ENCODE assay signal across 8 cellular contexts in the genomic region with DNA sequence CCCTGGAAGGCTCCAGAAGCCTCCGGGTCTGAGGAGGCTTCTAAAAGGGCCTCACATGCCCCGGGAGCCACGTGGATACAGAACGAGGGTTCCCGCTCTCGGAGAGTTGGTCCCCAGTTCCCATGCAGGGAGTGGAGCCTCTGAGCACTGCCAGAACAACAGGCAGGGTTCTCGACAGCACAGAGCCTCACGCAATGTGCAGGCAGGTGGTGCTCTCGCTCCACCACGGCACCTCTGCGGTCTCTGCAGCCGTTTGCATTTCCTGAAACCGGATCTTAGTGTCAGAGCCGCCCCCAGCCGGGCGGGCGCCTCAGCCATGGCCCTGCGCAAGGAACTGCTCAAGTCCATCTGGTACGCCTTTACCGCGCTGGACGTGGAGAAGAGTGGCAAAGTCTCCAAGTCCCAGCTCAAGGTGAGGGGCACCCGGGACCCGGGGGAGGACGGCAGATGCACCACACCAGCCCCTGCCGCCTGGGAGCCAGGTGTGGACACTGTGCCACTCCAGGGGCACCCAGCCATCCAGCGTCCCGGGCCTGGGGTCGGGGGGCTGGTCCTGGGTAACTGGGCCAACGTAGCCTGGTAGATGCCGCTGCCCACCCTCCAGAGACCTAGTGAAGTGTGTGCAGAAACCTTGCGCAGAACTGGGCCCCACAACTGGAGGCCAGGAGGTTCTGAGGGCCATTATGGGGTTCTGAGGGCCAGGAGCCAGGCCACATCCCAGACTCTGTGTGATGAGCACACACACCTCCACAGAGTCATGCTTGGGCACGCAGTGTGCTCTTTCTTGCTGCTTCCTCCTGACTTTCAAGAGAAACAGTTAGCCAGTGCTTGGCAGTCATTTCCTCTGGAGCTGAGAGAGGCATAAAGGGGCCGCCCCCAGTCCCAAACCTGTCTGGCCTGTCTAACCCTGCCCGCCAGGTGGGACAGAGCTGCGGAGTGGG. TPM values are rescaled to one million over a fixed set of nuclear protein-coding genes. Genes with fewer than 3 reads are reported as not detected.
DNase-seq lines count a peak whose midpoint lies in the region; ATAC-seq and TF ChIP-seq lines count a peak whose summit lies in the region.

A gene with protein sequence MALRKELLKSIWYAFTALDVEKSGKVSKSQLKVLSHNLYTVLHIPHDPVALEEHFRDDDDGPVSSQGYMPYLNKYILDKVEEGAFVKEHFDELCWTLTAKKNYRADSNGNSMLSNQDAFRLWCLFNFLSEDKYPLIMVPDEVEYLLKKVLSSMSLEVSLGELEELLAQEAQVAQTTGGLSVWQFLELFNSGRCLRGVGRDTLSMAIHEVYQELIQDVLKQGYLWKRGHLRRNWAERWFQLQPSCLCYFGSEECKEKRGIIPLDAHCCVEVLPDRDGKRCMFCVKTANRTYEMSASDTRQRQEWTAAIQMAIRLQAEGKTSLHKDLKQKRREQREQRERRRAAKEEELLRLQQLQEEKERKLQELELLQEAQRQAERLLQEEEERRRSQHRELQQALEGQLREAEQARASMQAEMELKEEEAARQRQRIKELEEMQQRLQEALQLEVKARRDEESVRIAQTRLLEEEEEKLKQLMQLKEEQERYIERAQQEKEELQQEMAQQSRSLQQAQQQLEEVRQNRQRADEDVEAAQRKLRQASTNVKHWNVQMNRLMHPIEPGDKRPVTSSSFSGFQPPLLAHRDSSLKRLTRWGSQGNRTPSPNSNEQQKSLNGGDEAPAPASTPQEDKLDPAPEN (plus strand): TSS at position 278 of the 941 bp plus-strand sequence. CDS start 39 bp downstream, at position 317.

- peak within 1 kb of the TSS; percentile 61 for H3K4me3 ChIP-seq in lower lobe of right lung

- no peaks in the 10 kb centered on the region for H3K27me3 Mint-ChIP-seq in activated CD4-positive, alpha-beta T cell treated with anti-CD3 and anti-CD28 coated beads, Interleukin-2, amount 10 ng/mL, durations not matched to agents 7 days and 5 days

- peak within 1 kb of the TSS; percentile 85 for H3K4me3 Mint-ChIP-seq in activated CD4-positive, alpha-beta T cell treated with anti-CD3 and anti-CD28 coated beads, Interleukin-2, amount 10 ng/mL, durations not matched to agents 7 days and 5 days

- peak within 1 kb of the TSS; percentile 96 for H3K27ac Mint-ChIP-seq in activated CD4-positive, alpha-beta T cell treated with anti-CD3 and anti-CD28 coated beads, Interleukin-2, amount 10 ng/mL, durations not matched to agents 7 days and 5 days

- no peaks in the 10 kb centered on the region for H3K9me3 Mint-ChIP-seq in activated CD4-positive, alpha-beta T cell treated with anti-CD3 and anti-CD28 coated beads, Interleukin-2, amount 10 ng/mL, durations not matched to agents 7 days and 5 days

- peaks cover 36% of the 10 kb centered on the region for H3K36me3 ChIP-seq in lower lobe of right lung

- CTCF ChIA-PET in activated CD4-positive, alpha-beta T cell treated with anti-CD3 and anti-CD28 coated beads, Interleukin-2, amount 10 ng/mL, durations not matched to agents 7 days and 5 days (lab: Charles Lee) = interaction anchor here (0.7 to 3.4 kb wide), 23 partner anchors 11 to 439 kb away, joined by 3 to 25 read pairs (median 4); partner anchors contain the start of genes ARMC12, PPARD and RPL10A

- peaks cover 55% of the 10 kb centered on the region for H3K36me3 Mint-ChIP-seq in activated CD4-positive, alpha-beta T cell treated with anti-CD3 and anti-CD28 coated beads, Interleukin-2, amount 10 ng/mL, durations not matched to agents 7 days and 5 days (ENCODE audit: low read depth)

- intact Hi-C loops in lower lobe of right lung (cut with DNase I) = no loop called here

- H3K27me3 ChIP-seq in lower lobe of right lung (ENCODE audit: low read depth) = no peaks in the 10 kb centered on the region

- peaks cover 54% of the 10 kb centered on the region for H3K4me1 Mint-ChIP-seq in activated CD4-positive, alpha-beta T cell treated with anti-CD3 and anti-CD28 coated beads, Interleukin-2, amount 10 ng/mL, durations not matched to agents 7 days and 5 days

- peak; percentile 77 for ATAC-seq in GM18909 (IDR thresholded peaks at IDR 0.05; ENCODE audit: poor library complexity, unreplicated experiment)
- peak; percentile 81 for ATAC-seq in HG03175 (IDR thresholded peaks at IDR 0.05; ENCODE audit: unreplicated experiment)
- peak; percentile 92 for ATAC-seq in lower lobe of right lung

- peak; percentile 43 for TF ChIP-seq CTCF in AG09319 (IDR thresholded peaks at IDR 0.05; ENCODE audit: low read depth, low read length)
- TF ChIP-seq CTCF in lower lobe of right lung (IDR thresholded peaks at IDR 0.05) = peak; percentile 78

- H3K4me1 ChIP-seq in lower lobe of right lung = peaks cover 43% of the 10 kb centered on the region

- H3K27ac ChIP-seq in lower lobe of right lung = peak within 1 kb of the TSS; percentile 87

- no peak for DNase-seq in AG09319 (ENCODE audit: extremely low read depth, low read depth)
- peak; percentile 95 for DNase-seq in NCI-H510A treated with DMSO at 0.1 percent for 48 hours (lab: John Stamatoyannopoulos, UW)
- DNase-seq in activated CD4-positive, alpha-beta T cell treated with anti-CD3 and anti-CD28 coated beads, Interleukin-2, amount 10 ng/mL, durations not matched to agents 7 days and 5 days = peak; percentile 93
- peak; percentile 91 for DNase-seq in dermis blood vessel endothelial cell
- peak; percentile 92 for DNase-seq in lower lobe of right lung
- peak; percentile 80 for DNase-seq in stimulated activated CD8-positive, alpha-beta memory T cell treated with anti-CD3 and anti-CD28 coated beads, Interleukin-12 subunit alpha, Interleukin-12 subunit beta, amount 100 ng/mL, for 1 hour (ENCODE audit: low read depth)

- POLR2A ChIA-PET in activated CD4-positive, alpha-beta T cell treated with anti-CD3 and anti-CD28 coated beads, Interleukin-2, amount 10 ng/mL, durations not matched to agents 7 days and 5 days (lab: Charles Lee) = interaction anchor here (1.5 kb wide), 1 partner anchor 153 kb away, joined by 4 read pairs; no protein-coding TSS in a partner anchor

- no peaks in the 10 kb centered on the region for H3K9me3 ChIP-seq in lower lobe of right lung

RNA-seq across cellular contexts. Expression of the gene that starts here (rescaled TPM):
- 100 to 1,000 TPM; 186 to 219 TPM for total RNA-seq in activated CD4-positive, alpha-beta T cell treated with anti-CD3 and anti-CD28 coated beads, Interleukin-2, amount 10 ng/mL, durations not matched to agents 7 days and 5 days
- total RNA-seq in dermis blood vessel endothelial cell (0.88 and 1.0 TPM in 2 replicates), lower lobe of right lung (21.5 TPM)

Comparison
In these comparisons a context has a peak if more than half of its experiments do, and no peak if none do; other contexts are left out.
1. RNA of the gene that starts here (total RNA-seq): 186 to 219 TPM in activated CD4-positive, alpha-beta T cell treated with anti-CD3 and anti-CD28 coated beads, Interleukin-2, amount 10 ng/mL, durations not matched to agents 7 days and 5 days and 21.5 TPM in lower lobe of right lung (single experiment); 0.88 to 1.0 TPM in dermis blood vessel endothelial cell; every median in the first group is over 10 times any median in the second.
2. Peak in every context shown above with its lines, with median percentiles within 50 percentile points of each other: ATAC-seq.